Comparison of ENCODE assay signal across 1 cellular context in the genomic region with DNA sequence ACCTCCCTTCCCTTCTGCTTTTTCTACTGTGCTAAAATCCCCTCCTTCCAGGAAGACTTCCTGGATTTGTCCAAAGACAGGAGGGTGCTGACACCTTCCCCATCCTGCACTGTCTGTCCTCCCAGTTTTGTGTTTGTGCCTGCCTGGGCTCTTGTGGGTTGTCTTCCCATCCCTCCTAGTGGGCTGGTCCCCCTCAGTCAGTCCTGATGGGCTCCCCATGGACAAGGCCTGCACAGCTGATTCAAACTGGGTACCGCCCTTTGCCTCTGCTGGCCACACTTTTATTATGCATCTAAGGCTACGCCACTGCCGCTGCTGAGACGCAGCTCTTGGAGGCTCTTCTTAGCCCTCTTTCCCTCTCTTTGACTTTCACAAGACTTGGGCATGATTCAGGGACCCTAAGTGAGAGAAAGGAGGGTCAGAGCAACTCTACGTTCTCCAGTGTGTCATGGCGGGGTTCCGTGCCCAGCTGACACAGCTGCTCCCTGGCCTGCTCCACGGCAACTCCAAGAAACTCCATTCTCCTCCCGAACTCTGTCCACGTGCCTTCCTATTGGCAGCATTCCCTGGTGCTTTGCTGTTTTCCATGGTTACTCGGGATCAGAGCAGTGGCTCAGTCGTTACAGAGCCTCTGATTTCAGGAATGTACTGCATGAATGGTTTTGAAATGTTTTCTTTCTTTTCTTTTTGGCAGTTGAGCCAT.
TF ChIP-seq lines count a peak whose summit lies in the region.

No MANE protein-coding gene starts in this region.

TF ChIP-seq in SK-N-SH, 30 proteins besides CTCF, POLR2A, EP300 and RAD21 (continued from another document):
- no peak for TF ChIP-seq FOSL2 (IDR thresholded peaks at IDR 0.05; ENCODE audit: borderline replicate concordance, low read depth)
